ENCODE assay signal across 19 cellular contexts in genomic region chr3:133283958-133284807, GRCh38.
DNase-seq lines count a peak whose midpoint lies in the region; ATAC-seq and TF ChIP-seq lines count a peak whose summit lies in the region.
"Had no signal": no experiment of that assay in that cellular context is flagged by ENCODE, and none has a peak within 500 bp of the region (broad histone marks: within the 10 kb centered on the region; RNA-seq: fewer than 3 reads in every experiment).

No MANE protein-coding gene starts in this region.

- peak overlapping the region; percentile 70 for H3K27ac Mint-ChIP-seq in neural crest cell (ENCODE audit: unreplicated experiment)
- H3K27ac Mint-ChIP-seq: HFFc6 had no signal

- ATAC-seq in gastrocnemius medialis: no peak
- no peak for ATAC-seq in left ventricle myocardium superior
- ATAC-seq: HepG2 had no signal

- TF ChIP-seq CTCF in GM12864 (IDR thresholded peaks at IDR 0.05; ENCODE audit: low read depth, low read length, missing control alignments): peak; percentile 17
- peak; percentile 14; the same call in 1 of the 2 replicates for TF ChIP-seq CTCF in Loucy (conservative IDR thresholded peaks at IDR 0.05; ENCODE audit: low read length)
- no peak for TF ChIP-seq CTCF in adrenal gland (IDR thresholded peaks at IDR 0.05)
- no peak for TF ChIP-seq CTCF in neural crest cell (conservative IDR thresholded peaks at IDR 0.05)
- no peak for TF ChIP-seq CTCF in gastrocnemius medialis (IDR thresholded peaks at IDR 0.05 in 4 of 5, conservative IDR thresholded peaks at IDR 0.05 in 1 of 5)

- H2AFZ ChIP-seq in Loucy (ENCODE audit: low read length): no peak overlapping the region

- no peaks in the 10 kb centered on the region for H3K36me3 Mint-ChIP-seq in neural crest cell (ENCODE audit: low read depth)

- H3K4me1 ChIP-seq in Loucy (ENCODE audit: insufficient read depth, low read length, poor library complexity, severe bottlenecking) (no peaks in the 10 kb centered on the region), adrenal gland (replicated peaks in 1 of 2) (peaks cover 0 to 10% of the 10 kb centered on the region in 2 donors), gastrocnemius medialis (peaks cover 0 to 3% of the 10 kb centered on the region in 2 donors)
- H3K4me1 ChIP-seq: testis had no signal

- H3K27me3 Mint-ChIP-seq in neural crest cell (ENCODE audit: low read depth): no peaks in the 10 kb centered on the region

- no peaks in the 10 kb centered on the region for H3K79me2 ChIP-seq in Loucy (ENCODE audit: insufficient read depth, low read length)

- no peak overlapping the region for H3K4me3 ChIP-seq in GM12864 (ENCODE audit: low read depth, low read length)
- H3K4me3 ChIP-seq in Loucy (ENCODE audit: low read length, poor library complexity, severe bottlenecking): no peak overlapping the region
- no peak overlapping the region for H3K4me3 ChIP-seq in adrenal gland
- H3K4me3 ChIP-seq in gastrocnemius medialis: no peak overlapping the region
- H3K4me3 ChIP-seq: ovary, testis had no signal

- peak overlapping the region in 1 of 5 donors; percentile 61 for H3K27ac ChIP-seq in adrenal gland
- no peak overlapping the region for H3K27ac ChIP-seq in gastrocnemius medialis
- H3K27ac ChIP-seq: ovary, testis had no signal

- in situ Hi-C loops in gastrocnemius medialis (cut with MboI; ENCODE audit: low sequenced_read_pairs in 4 of 4): no loop called here

- H3K4me1 Mint-ChIP-seq in neural crest cell: no peaks in the 10 kb centered on the region

- no peak overlapping the region for H3K9ac ChIP-seq in Loucy (ENCODE audit: low read depth, low read length, poor library complexity, severe bottlenecking)

- H3K4me2 ChIP-seq in Loucy (ENCODE audit: low read depth, low read length, poor library complexity, severe bottlenecking): no peak overlapping the region

- intact Hi-C loops in adrenal gland (cut with DNase I) (no loop called here), gastrocnemius medialis (cut with DNase I; ENCODE audit: low total_unique reads) (no loop called here), left ventricle myocardium superior (cut with micrococcal nuclease) (no loop called here)

- H3F3A ChIP-seq in Loucy (ENCODE audit: low read depth): no peaks in the 10 kb centered on the region

- H4K20me1 ChIP-seq in Loucy (ENCODE audit: insufficient read depth, low read length, poor library complexity, severe bottlenecking): no peaks in the 10 kb centered on the region

- no peak overlapping the region for H3K4me3 Mint-ChIP-seq in neural crest cell
- H3K4me3 Mint-ChIP-seq: HFFc6 had no signal

- H3K27me3 ChIP-seq in Loucy (ENCODE audit: insufficient read depth, low read length, poor library complexity, severe bottlenecking) (no peaks in the 10 kb centered on the region), adrenal gland (no peaks in the 10 kb centered on the region), gastrocnemius medialis (no peaks in the 10 kb centered on the region)
- H3K27me3 ChIP-seq: ovary, testis had no signal

- H3K9me3 Mint-ChIP-seq in neural crest cell: peaks cover 3% of the 10 kb centered on the region
- H3K9me3 Mint-ChIP-seq: HFFc6 had no signal

- DNase-seq in GM12864 (ENCODE audit: low read depth): no peak
- DNase-seq in adrenal gland: peak in 6 of 7 donors; percentile 38 to 74 (median 50)
- no peak for DNase-seq in neural crest cell (ENCODE audit: low read depth, low spot score)
- DNase-seq in NCI-H446 (lab: John Stamatoyannopoulos, UW): no peak
- no peak for DNase-seq in HuH-7 (ENCODE audit: low spot score)
- no peak for DNase-seq in gastrocnemius medialis
- no peak for DNase-seq in left ventricle myocardium superior
- DNase-seq: activated CD4-positive, alpha-beta T cell treated with anti-CD3 and anti-CD28 coated beads, Interleukin-2, amount 50 U/mL, for 1 hour; activated naive CD4-positive, alpha-beta T cell; GDM1; HFFc6; MV-4-11; NCI-H2029 treated with DMSO at 0.1 percent for 48 hours; NCI-H524; ovary; stimulated activated CD4-positive, alpha-beta T cell treated with anti-CD3 and anti-CD28 coated beads, Interleukin-2, amount 100 ng/mL, for 48 hours; testis had no signal

- H3K36me3 ChIP-seq in Loucy (ENCODE audit: insufficient read depth, low read length): no peaks in the 10 kb centered on the region
- no peaks in the 10 kb centered on the region for H3K36me3 ChIP-seq in adrenal gland (replicated peaks in 1 of 2)
- no peaks in the 10 kb centered on the region for H3K36me3 ChIP-seq in gastrocnemius medialis
- H3K36me3 ChIP-seq: ovary had no signal

- no peaks in the 10 kb centered on the region for H3K9me2 ChIP-seq in Loucy (replicated peaks; ENCODE audit: low read depth, low read length)

- H3K9me3 ChIP-seq in Loucy (ENCODE audit: insufficient read depth, low read depth, low read length) (no peaks in the 10 kb centered on the region), adrenal gland (replicated peaks in 1 of 3) (no peaks in the 10 kb centered on the region), gastrocnemius medialis (no peaks in the 10 kb centered on the region)
- H3K9me3 ChIP-seq: ovary, testis had no signal

- WGBS in adrenal gland, 4 donors: 39 to 49% (median 45%) methylated on average over 4 of the region's 4 CpGs

- TF ChIP-seq POLR2A in adrenal gland (IDR thresholded peaks at IDR 0.05): no peak
- no peak for TF ChIP-seq POLR2A in gastrocnemius medialis (IDR thresholded peaks at IDR 0.05)

Comparison
In these comparisons a context has a peak if more than half of its experiments do, and no peak if none do; other contexts are left out.
1. DNase-seq: peak in adrenal gland (6 of 7); none in GM12864 (single experiment), neural crest cell (single experiment), NCI-H446 (0 of 2), HuH-7 (single experiment), gastrocnemius medialis (0 of 2) and left ventricle myocardium superior (single experiment).
2. CTCF ChIP-seq: peak in GM12864 (single experiment) and Loucy (single experiment); none in adrenal gland (0 of 6), neural crest cell (single experiment) and gastrocnemius medialis (0 of 5).